Comparison of ENCODE assay signal across 28 cellular contexts in genomic region chr7:51797371-51797770, GRCh38.
"Had no signal": no experiment of that assay in that cellular context is flagged by ENCODE, and none has a peak within 500 bp of the region (broad histone marks: within the 10 kb centered on the region; RNA-seq: fewer than 3 reads in every experiment).

No MANE protein-coding gene starts in this region.

- H3K36me3 ChIP-seq: esophagus muscularis mucosa, gastrocnemius medialis, heart left ventricle had no signal

- H3K9me3 ChIP-seq: body of pancreas, esophagus muscularis mucosa, gastrocnemius medialis had no signal

- H3K4me1 Mint-ChIP-seq: activated CD4-positive, alpha-beta memory T cell treated with anti-CD3 and anti-CD28 coated beads, Interleukin-2, amount 10 ng/mL, durations not matched to agents 7 days and 5 days; activated CD4-positive, alpha-beta T cell treated with anti-CD3 and anti-CD28 coated beads for 36 hours; activated CD4-positive, alpha-beta T cell treated with anti-CD3 and anti-CD28 coated beads, Interleukin-2, amount 10 ng/mL, durations not matched to agents 7 days and 5 days; activated naive CD4-positive, alpha-beta T cell treated with anti-CD3 and anti-CD28 coated beads, Interleukin-2, amount 10 ng/mL, durations not matched to agents 7 days and 5 days; activated naive CD8-positive, alpha-beta T cell treated with anti-CD3 and anti-CD28 coated beads, Interleukin-2, amount 10 ng/mL, durations not matched to agents 7 days and 5 days had no signal

- DNase-seq: activated CD4-positive, alpha-beta memory T cell treated with anti-CD3 and anti-CD28 coated beads, Interleukin-2, amount 10 ng/mL, durations not matched to agents 7 days and 5 days; activated CD4-positive, alpha-beta T cell treated with anti-CD3 and anti-CD28 coated beads for 36 hours; activated CD4-positive, alpha-beta T cell treated with anti-CD3 and anti-CD28 coated beads, Interleukin-2, amount 10 ng/mL, durations not matched to agents 7 days and 5 days; activated CD4-positive, alpha-beta T cell treated with anti-CD3 and anti-CD28 coated beads, Interleukin-2, amount 50 U/mL, for 4 hours; activated CD4-positive, CD25-positive, alpha-beta regulatory T cell; activated CD4-positive, CD25-positive, alpha-beta regulatory T cell treated with anti-CD3 and anti-CD28 coated beads, Interleukin-2, amount 50 U/mL, for 72 hours; activated CD8-positive, alpha-beta memory T cell treated with anti-CD3 and anti-CD28 coated beads, Interleukin-2, amount 50 U/mL, for 48 hours; activated gamma-delta T cell; activated naive CD4-positive, alpha-beta T cell; activated naive CD4-positive, alpha-beta T cell treated with anti-CD3 and anti-CD28 coated beads, Interleukin-2, amount 10 ng/mL, durations not matched to agents 7 days and 5 days; activated naive CD8-positive, alpha-beta T cell treated with anti-CD3 and anti-CD28 coated beads, Interleukin-2, amount 10 ng/mL, durations not matched to agents 7 days and 5 days; activated T-cell treated with anti-CD3 and anti-CD28 coated beads for 4 hours; activated T-cell treated with anti-CD3 and anti-CD28 coated beads, Interleukin-2, amount 50 U/mL, for 24 hours; activated T-cell treated with anti-CD3 and anti-CD28 coated beads, Interleukin-2, amount 50 U/mL, for 72 hours; anterior cingulate cortex; body of pancreas; caudate nucleus; cortex of kidney; dermis blood vessel endothelial cell; effector CD4-positive, alpha-beta T cell; effector memory CD8-positive, alpha-beta T cell; erythroblast; foreskin keratinocyte; gastrocnemius medialis; glutamatergic neuron; heart left ventricle had no signal

- H3K27ac ChIP-seq: body of pancreas, esophagus muscularis mucosa, foreskin keratinocyte, gastrocnemius medialis, heart left ventricle had no signal

- H3K9me3 Mint-ChIP-seq: activated CD4-positive, alpha-beta T cell treated with anti-CD3 and anti-CD28 coated beads, Interleukin-2, amount 10 ng/mL, durations not matched to agents 7 days and 5 days had no signal

- H3K4me3 Mint-ChIP-seq: activated CD4-positive, alpha-beta memory T cell treated with anti-CD3 and anti-CD28 coated beads, Interleukin-2, amount 10 ng/mL, durations not matched to agents 7 days and 5 days; activated CD4-positive, alpha-beta T cell treated with anti-CD3 and anti-CD28 coated beads for 36 hours; activated CD4-positive, alpha-beta T cell treated with anti-CD3 and anti-CD28 coated beads, Interleukin-2, amount 10 ng/mL, durations not matched to agents 7 days and 5 days; activated naive CD4-positive, alpha-beta T cell treated with anti-CD3 and anti-CD28 coated beads, Interleukin-2, amount 10 ng/mL, durations not matched to agents 7 days and 5 days; activated naive CD8-positive, alpha-beta T cell treated with anti-CD3 and anti-CD28 coated beads, Interleukin-2, amount 10 ng/mL, durations not matched to agents 7 days and 5 days; activated T-cell treated with anti-CD3 and anti-CD28 coated beads, Interleukin-2, amount 50 U/mL, for 24 hours; activated T-cell treated with anti-CD3 and anti-CD28 coated beads, Interleukin-2, amount 50 U/mL, for 72 hours; effector memory CD8-positive, alpha-beta T cell had no signal

- H3K27me3 Mint-ChIP-seq: activated CD4-positive, alpha-beta memory T cell treated with anti-CD3 and anti-CD28 coated beads, Interleukin-2, amount 10 ng/mL, durations not matched to agents 7 days and 5 days; activated CD4-positive, alpha-beta T cell treated with anti-CD3 and anti-CD28 coated beads for 36 hours; activated CD4-positive, alpha-beta T cell treated with anti-CD3 and anti-CD28 coated beads, Interleukin-2, amount 10 ng/mL, durations not matched to agents 7 days and 5 days; activated naive CD4-positive, alpha-beta T cell treated with anti-CD3 and anti-CD28 coated beads, Interleukin-2, amount 10 ng/mL, durations not matched to agents 7 days and 5 days; activated naive CD8-positive, alpha-beta T cell treated with anti-CD3 and anti-CD28 coated beads, Interleukin-2, amount 10 ng/mL, durations not matched to agents 7 days and 5 days; activated T-cell treated with anti-CD3 and anti-CD28 coated beads, Interleukin-2, amount 50 U/mL, for 24 hours; effector memory CD8-positive, alpha-beta T cell had no signal

- H3K4me3 ChIP-seq: body of pancreas, esophagus muscularis mucosa, gastrocnemius medialis, heart left ventricle had no signal

- H3K36me3 Mint-ChIP-seq: activated naive CD4-positive, alpha-beta T cell treated with anti-CD3 and anti-CD28 coated beads, Interleukin-2, amount 10 ng/mL, durations not matched to agents 7 days and 5 days; activated naive CD4-positive, alpha-beta T cell treated with anti-CD3 and anti-CD28 coated beads, Interleukin-2, amount 50 U/mL, for 72 hours; activated naive CD8-positive, alpha-beta T cell treated with anti-CD3 and anti-CD28 coated beads, Interleukin-2, amount 10 ng/mL, durations not matched to agents 7 days and 5 days had no signal

- ATAC-seq: activated CD4-positive, alpha-beta T cell treated with anti-CD3 and anti-CD28 coated beads for 36 hours; activated naive CD4-positive, alpha-beta T cell treated with anti-CD3 and anti-CD28 coated beads, Interleukin-2, amount 50 U/mL, for 72 hours; activated T-cell treated with anti-CD3 and anti-CD28 coated beads, Interleukin-2, amount 50 U/mL, for 72 hours; body of pancreas; effector memory CD8-positive, alpha-beta T cell; foreskin keratinocyte; gastrocnemius medialis; heart left ventricle had no signal

- H3K4me1 ChIP-seq: body of pancreas, esophagus muscularis mucosa, foreskin keratinocyte, gastrocnemius medialis, heart left ventricle had no signal

- H3K27ac Mint-ChIP-seq: activated CD4-positive, alpha-beta memory T cell treated with anti-CD3 and anti-CD28 coated beads, Interleukin-2, amount 10 ng/mL, durations not matched to agents 7 days and 5 days; activated CD4-positive, alpha-beta T cell treated with anti-CD3 and anti-CD28 coated beads for 36 hours; activated CD4-positive, alpha-beta T cell treated with anti-CD3 and anti-CD28 coated beads, Interleukin-2, amount 10 ng/mL, durations not matched to agents 7 days and 5 days; activated naive CD4-positive, alpha-beta T cell treated with anti-CD3 and anti-CD28 coated beads, Interleukin-2, amount 10 ng/mL, durations not matched to agents 7 days and 5 days; activated naive CD4-positive, alpha-beta T cell treated with anti-CD3 and anti-CD28 coated beads, Interleukin-2, amount 50 U/mL, for 72 hours; activated naive CD8-positive, alpha-beta T cell treated with anti-CD3 and anti-CD28 coated beads, Interleukin-2, amount 10 ng/mL, durations not matched to agents 7 days and 5 days; activated T-cell treated with anti-CD3 and anti-CD28 coated beads, Interleukin-2, amount 50 U/mL, for 24 hours; activated T-cell treated with anti-CD3 and anti-CD28 coated beads, Interleukin-2, amount 50 U/mL, for 72 hours; effector memory CD8-positive, alpha-beta T cell had no signal

- H3K27me3 ChIP-seq: body of pancreas, esophagus muscularis mucosa, foreskin keratinocyte, gastrocnemius medialis, heart left ventricle had no signal
